Comparison of ENCODE assay signal across 5 cellular contexts in the genomic region with DNA sequence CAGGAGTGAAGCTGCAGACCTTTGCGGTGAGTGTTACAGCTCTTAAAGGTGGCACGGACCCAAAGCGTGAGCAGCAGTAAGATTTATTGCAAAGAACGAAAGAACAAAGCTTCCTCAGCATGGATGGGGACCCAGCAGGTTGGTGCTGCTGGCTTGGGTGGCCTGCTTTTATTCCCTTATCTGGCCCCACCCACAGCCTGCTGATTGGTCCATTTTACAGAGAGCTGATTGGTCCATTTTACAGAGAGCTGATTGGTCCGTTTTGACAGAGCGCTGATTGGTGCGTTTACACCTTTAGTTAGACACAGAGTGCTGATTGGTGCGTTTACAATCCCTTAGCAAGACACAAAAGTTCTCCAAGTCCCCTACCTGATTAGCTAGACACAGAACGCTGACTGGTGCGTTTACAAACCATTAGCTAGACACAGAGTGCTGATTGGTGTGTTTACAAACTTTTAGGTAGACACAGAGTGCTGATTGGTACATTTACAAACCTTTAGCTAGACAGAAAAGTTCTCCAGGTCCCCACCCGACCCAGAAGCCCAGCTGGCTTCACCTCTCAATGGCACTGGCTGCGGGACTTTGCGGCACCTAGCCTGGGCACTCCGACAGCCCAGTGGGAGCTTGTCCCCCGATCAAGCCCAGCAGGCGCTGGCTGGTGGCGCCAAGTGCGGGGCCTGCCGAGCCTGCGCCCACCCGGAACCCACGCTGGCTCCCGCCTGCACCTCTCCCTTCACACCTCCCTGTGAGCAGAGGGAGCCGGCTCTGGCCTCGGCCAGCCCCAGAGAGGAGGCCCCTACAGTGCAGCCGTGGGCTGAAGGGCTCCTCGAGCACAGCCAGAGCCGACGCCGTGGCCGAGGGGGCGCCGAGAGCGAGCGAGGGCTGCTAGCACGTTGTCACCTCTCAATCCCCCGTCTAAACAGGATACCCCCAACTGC. TPM values are rescaled to one million over a fixed set of nuclear protein-coding genes. Genes with fewer than 3 reads are reported as not detected.
"Had no signal": no experiment of that assay in that cellular context is flagged by ENCODE, and none has a peak within 500 bp of the region (broad histone marks: within the 10 kb centered on the region; RNA-seq: fewer than 3 reads in every experiment).

No MANE protein-coding gene starts in this region.

RNA-seq across cellular contexts. Expression of a gene that starts 22.5 kb away (rescaled TPM):
- total RNA-seq: epithelial cell of proximal tubule, fibroblast of lung, glomerular endothelial cell had no signal
- polyA plus RNA-seq: fibroblast of lung had no signal

RNA-seq across cellular contexts. Expression of a gene that starts 33.9 kb away (rescaled TPM):
- total RNA-seq: epithelial cell of proximal tubule, left ventricle myocardium superior, right atrium auricular region had no signal
- polyA plus RNA-seq: fibroblast of lung had no signal
